Comparison of ENCODE assay signal across 27 cellular contexts in the genomic region with DNA sequence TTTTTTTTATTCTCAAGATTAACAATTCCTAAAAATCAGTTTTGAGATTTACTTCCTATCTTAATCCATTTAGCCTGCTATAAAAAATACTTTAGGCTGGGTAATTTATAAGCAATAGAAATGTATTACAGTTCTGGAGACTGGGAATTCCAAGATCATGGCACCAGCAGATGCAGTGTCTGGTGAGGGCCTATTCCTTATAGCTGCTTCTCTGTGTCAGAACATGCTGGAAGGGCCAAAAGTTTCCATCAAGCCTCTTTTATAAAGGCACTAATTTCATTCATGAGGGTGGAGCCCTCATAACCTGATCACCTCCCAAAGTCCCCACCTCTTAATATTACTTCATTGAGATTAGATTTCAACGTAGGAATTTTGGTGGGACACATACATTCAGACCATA. TPM values are rescaled to one million over a fixed set of nuclear protein-coding genes. Genes with fewer than 3 reads are reported as not detected.
DNase-seq lines count a peak whose midpoint lies in the region; ATAC-seq, FAIRE-seq and TF ChIP-seq lines count a peak whose summit lies in the region.
"Had no signal": no experiment of that assay in that cellular context is flagged by ENCODE, and none has a peak within 500 bp of the region (broad histone marks: within the 10 kb centered on the region; RNA-seq: fewer than 3 reads in every experiment).

No MANE protein-coding gene starts in this region.

- H3K27me3 ChIP-seq in HepG2 (ENCODE audit: control insufficient read depth in 1 of 2, insufficient read depth in 2 of 2, low read length in 2 of 2): no peaks in the 10 kb centered on the region; a peak in 1 of 5 replicates
- no peaks in the 10 kb centered on the region for H3K27me3 ChIP-seq in right lobe of liver
- H3K27me3 ChIP-seq in K562 (ENCODE audit: control insufficient read depth in 2 of 2, insufficient read depth in 2 of 2, low read length in 2 of 2): no peaks in the 10 kb centered on the region
- no peaks in the 10 kb centered on the region for H3K27me3 ChIP-seq in iPS-20b (ENCODE audit: insufficient read depth, low read length)
- H3K27me3 ChIP-seq: BLaER1 treated with 17β-estradiol and CSF1 and Interleukin-3, amounts not matched to agents 10 nM and 100 nM had no signal

- POLR2A ChIA-PET in HepG2 (lab: Yijun Ruan, JAX) (no interaction called here), K562 (lab: Yijun Ruan, JAX) (interaction anchor here (0.8 kb wide), 1 partner anchor 70 kb away, joined by 4 read pairs; a partner anchor contains a TSS)

- no peak overlapping the region for H3K4me3 ChIP-seq in HepG2 (replicated peaks in 1 of 3; ENCODE audit: insufficient read depth in 1 of 3, low read depth in 2 of 3, low read length in 3 of 3)
- no peak overlapping the region for H3K4me3 ChIP-seq in right lobe of liver
- H3K4me3 ChIP-seq in K562: no peak overlapping the region
- H3K4me3 ChIP-seq in iPS-20b (ENCODE audit: low read length): peak overlapping the region; percentile 6; the same call in 1 of the 2 replicates
- H3K4me3 ChIP-seq: A549; BLaER1 treated with 17β-estradiol and CSF1 and Interleukin-3, amounts not matched to agents 10 nM and 100 nM had no signal

- no peaks in the 10 kb centered on the region for H4K20me1 ChIP-seq in HepG2 (ENCODE audit: insufficient read depth, low read length)
- no peaks in the 10 kb centered on the region for H4K20me1 ChIP-seq in K562 (replicated peaks; ENCODE audit: control insufficient read depth, insufficient read depth, low read length)

- H3K9ac ChIP-seq in HepG2 (ENCODE audit: insufficient read depth, low read depth, low read length) (no peak overlapping the region), K562 (ENCODE audit: insufficient read depth in 1 of 2, low read depth in 2 of 2, low read length in 2 of 2) (no peak overlapping the region), iPS-20b (ENCODE audit: low read depth, low read length) (no peak overlapping the region)
- H3K9ac ChIP-seq: BLaER1 treated with 17β-estradiol and CSF1 and Interleukin-3, amounts not matched to agents 10 nM and 100 nM had no signal

- ATAC-seq in HepG2: no peak
- no peak for ATAC-seq in right lobe of liver
- no peak for ATAC-seq in K562
- no peak for ATAC-seq in stimulated activated memory B cell treated with anti-CD40 and anti-IgM and Interleukin-4, amounts not matched to agents 10 μg/mL and 1 μg/mL and 100 μg/mL, for 72 hours
- no peak for ATAC-seq in stimulated activated naive B cell treated with anti-CD40 and anti-IgM and Interleukin-4, amounts not matched to agents 10 μg/mL and 1 μg/mL and 100 μg/mL, for 72 hours (replicated peaks)
- ATAC-seq: A549; CD8-positive, alpha-beta T cell had no signal

- no peak for DNase-seq in HepG2 (ENCODE audit: low spot score)
- DNase-seq in right lobe of liver: no peak
- no peak for DNase-seq in K562 (ENCODE audit: extremely low read depth in 1 of 4, low spot score in 3 of 4)
- DNase-seq in GM12891 (ENCODE audit: insufficient read length, low spot score): no peak
- no peak for DNase-seq in stimulated activated naive B cell treated with anti-CD40 and anti-IgM and Interleukin-4, amounts not matched to agents 10 μg/mL and 1 μg/mL and 100 μg/mL, for 72 hours
- no peak for DNase-seq in activated T-cell treated with anti-CD3 and anti-CD28 coated beads, Interleukin-2, amount 50 U/mL, for 48 hours
- DNase-seq: AML-193; Caco-2; Calu3; CD4-positive, alpha-beta T cell; CD8-positive, alpha-beta T cell; DMS 273 treated with DMSO at 0.1 percent for 48 hours; DMS153; DMS53; DMS79; DND-41; EL; GDM1 had no signal

- intact Hi-C loops in HepG2 (cut with micrococcal nuclease; ENCODE audit: unreplicated experiment) (no loop called here), right lobe of liver (cut with DNase I) (no loop called here), K562 (cut with micrococcal nuclease) (no loop called here)

- H3K79me2 ChIP-seq in HepG2 (ENCODE audit: insufficient read depth, low read length) (peaks cover 9% of the 10 kb centered on the region), K562 (ENCODE audit: control insufficient read depth, insufficient read depth, low read length) (peaks cover 48% of the 10 kb centered on the region)

- no peak for TF ChIP-seq RAD21 in HepG2 (CRISPR knock-in tag; IDR thresholded peaks at IDR 0.05)
- TF ChIP-seq RAD21 in K562 (CRISPR knock-in tag; conservative IDR thresholded peaks at IDR 0.05 in 1 of 2, IDR thresholded peaks at IDR 0.05 in 1 of 2): no peak

- no peak for FAIRE-seq in HepG2 (lab: Jason Lieb, UNC)
- FAIRE-seq in K562 (lab: Jason Lieb, UNC): no peak
- FAIRE-seq in GM12891 (lab: Jason Lieb, UNC): no peak
- FAIRE-seq: A549, GM12892, GM18507 had no signal

- H3K36me3 ChIP-seq in HepG2 (replicated peaks in 1 of 2; ENCODE audit: control insufficient read depth in 1 of 2, insufficient read depth in 2 of 2, low read length in 2 of 2) (peaks cover 3 to 5% of the 10 kb centered on the region in 2 experiments; a peak in 3 of 5 replicates), right lobe of liver (no peaks in the 10 kb centered on the region), K562 (ENCODE audit: control insufficient read depth, insufficient read depth, low read length) (peaks cover 31% of the 10 kb centered on the region), iPS-20b (ENCODE audit: insufficient read depth, low read depth, low read length) (peaks cover 42% of the 10 kb centered on the region)

- peak overlapping the region; percentile 31 for H3K27ac Mint-ChIP-seq in stimulated activated memory B cell treated with anti-CD40 and anti-IgM and Interleukin-4, amounts not matched to agents 10 μg/mL and 1 μg/mL and 100 μg/mL, for 72 hours
- H3K27ac Mint-ChIP-seq in stimulated activated naive B cell treated with anti-CD40 and anti-IgM and Interleukin-4, amounts not matched to agents 10 μg/mL and 1 μg/mL and 100 μg/mL, for 72 hours: no peak overlapping the region
- H3K27ac Mint-ChIP-seq: B cell; CD4-positive, alpha-beta T cell; CD8-positive, alpha-beta T cell had no signal

- TF ChIP-seq POLR2A in HepG2 (IDR thresholded peaks at IDR 0.05; ENCODE audit: insufficient read depth in 1 of 2, low read depth in 2 of 2, low read length in 2 of 2) (no peak), right lobe of liver (IDR thresholded peaks at IDR 0.05) (no peak), K562 (conservative IDR thresholded peaks at IDR 0.05) (no peak), GM12891 (IDR thresholded peaks at IDR 0.05; ENCODE audit: low read depth, low read length) (no peak)

- H3K9me3 ChIP-seq in HepG2 (ENCODE audit: low read length) (no peaks in the 10 kb centered on the region), right lobe of liver (no peaks in the 10 kb centered on the region), K562 (replicated peaks; ENCODE audit: control insufficient read depth, insufficient read depth, low read depth, low read length) (no peaks in the 10 kb centered on the region), iPS-20b (ENCODE audit: insufficient read depth, low read depth, low read length) (no peaks in the 10 kb centered on the region)
- H3K9me3 ChIP-seq: A549, Caco-2 had no signal

- no peak overlapping the region for H3K27ac ChIP-seq in HepG2 (ENCODE audit: extremely low read length, insufficient read depth, low read length)
- H3K27ac ChIP-seq in right lobe of liver: no peak overlapping the region
- no peak overlapping the region for H3K27ac ChIP-seq in K562 (ENCODE audit: extremely low read depth, low read depth, low read length)
- H3K27ac ChIP-seq in iPS-20b (ENCODE audit: low read length): no peak overlapping the region
- H3K27ac ChIP-seq: 22Rv1; A549; BLaER1 treated with 17β-estradiol and CSF1 and Interleukin-3, amounts not matched to agents 10 nM and 100 nM; C4-2B had no signal

- H3K4me2 ChIP-seq in HepG2 (ENCODE audit: low read depth, low read length): no peak overlapping the region
- no peak overlapping the region for H3K4me2 ChIP-seq in K562 (ENCODE audit: insufficient read depth, low read length)
- H3K4me2 ChIP-seq: A549; BLaER1 treated with 17β-estradiol and CSF1 and Interleukin-3, amounts not matched to agents 10 nM and 100 nM had no signal

- H3K9me1 ChIP-seq in K562 (ENCODE audit: control insufficient read depth, insufficient read depth, low read length): no peaks in the 10 kb centered on the region

- BruUV-seq in HepG2 (replicated peaks; lab: Mats Ljungman, UMichigan): no TSS peak
- BruUV-seq in K562 (replicated peaks; lab: Mats Ljungman, UMichigan): no TSS peak

- TF ChIP-seq CTCF in HepG2 (CRISPR knock-in tag; IDR thresholded peaks at IDR 0.05) (no peak), right lobe of liver (IDR thresholded peaks at IDR 0.05) (no peak), K562 (IDR thresholded peaks at IDR 0.05 in 2 of 3, conservative IDR thresholded peaks at IDR 0.05 in 1 of 3; ENCODE audit: insufficient read depth in 2 of 3, low read depth in 1 of 3, low read length in 3 of 3) (no peak)

- H3K4me3 Mint-ChIP-seq in stimulated activated memory B cell treated with anti-CD40 and anti-IgM and Interleukin-4, amounts not matched to agents 10 μg/mL and 1 μg/mL and 100 μg/mL, for 72 hours: no peak overlapping the region
- H3K4me3 Mint-ChIP-seq in stimulated activated naive B cell treated with anti-CD40 and anti-IgM and Interleukin-4, amounts not matched to agents 10 μg/mL and 1 μg/mL and 100 μg/mL, for 72 hours: no peak overlapping the region
- H3K4me3 Mint-ChIP-seq: B cell; CD4-positive, alpha-beta T cell; CD8-positive, alpha-beta T cell had no signal

- H3K4me1 Mint-ChIP-seq in stimulated activated memory B cell treated with anti-CD40 and anti-IgM and Interleukin-4, amounts not matched to agents 10 μg/mL and 1 μg/mL and 100 μg/mL, for 72 hours: peaks cover 22% of the 10 kb centered on the region
- H3K4me1 Mint-ChIP-seq in stimulated activated naive B cell treated with anti-CD40 and anti-IgM and Interleukin-4, amounts not matched to agents 10 μg/mL and 1 μg/mL and 100 μg/mL, for 72 hours: peaks cover 15 to 22% of the 10 kb centered on the region in 2 donors

- CTCF ChIA-PET in HepG2 (lab: Yijun Ruan, JAX; ENCODE audit: low intra/inter-chr PET ratio, low total read pairs) (no interaction called here), K562 (lab: Yijun Ruan, JAX; ENCODE audit: low intra/inter-chr PET ratio) (no interaction called here)

- H3K27me3 Mint-ChIP-seq in stimulated activated memory B cell treated with anti-CD40 and anti-IgM and Interleukin-4, amounts not matched to agents 10 μg/mL and 1 μg/mL and 100 μg/mL, for 72 hours: no peaks in the 10 kb centered on the region
- no peaks in the 10 kb centered on the region for H3K27me3 Mint-ChIP-seq in stimulated activated naive B cell treated with anti-CD40 and anti-IgM and Interleukin-4, amounts not matched to agents 10 μg/mL and 1 μg/mL and 100 μg/mL, for 72 hours
- H3K27me3 Mint-ChIP-seq: B cell; CD4-positive, alpha-beta T cell had no signal

- in situ Hi-C loops in HepG2 (cut with HindIII; ENCODE audit: extremely low pct_ligation_motif_present, low pct_unique_long_range_greater_than_20kb) (no loop called here), K562 (cut with MboI) (no loop called here)

- H3K4me1 ChIP-seq in HepG2 (ENCODE audit: insufficient read depth, low read length) (no peaks in the 10 kb centered on the region), right lobe of liver (no peaks in the 10 kb centered on the region), K562 (replicated peaks in 1 of 2; ENCODE audit: control insufficient read depth in 2 of 2, insufficient read depth in 2 of 2, low read length in 2 of 2) (no peaks in the 10 kb centered on the region), iPS-20b (ENCODE audit: insufficient read depth, low read length) (peaks cover 11% of the 10 kb centered on the region; the same call in 1 of the 2 replicates)
- H3K4me1 ChIP-seq: A549; BLaER1 treated with 17β-estradiol and CSF1 and Interleukin-3, amounts not matched to agents 10 nM and 100 nM; Caco-2 had no signal

- H3K9me3 Mint-ChIP-seq in stimulated activated memory B cell treated with anti-CD40 and anti-IgM and Interleukin-4, amounts not matched to agents 10 μg/mL and 1 μg/mL and 100 μg/mL, for 72 hours: no peaks in the 10 kb centered on the region
- H3K9me3 Mint-ChIP-seq in stimulated activated naive B cell treated with anti-CD40 and anti-IgM and Interleukin-4, amounts not matched to agents 10 μg/mL and 1 μg/mL and 100 μg/mL, for 72 hours: peaks cover 0 to 2% of the 10 kb centered on the region in 2 donors
- H3K9me3 Mint-ChIP-seq: CD4-positive, alpha-beta T cell; CD8-positive, alpha-beta T cell had no signal

- 92% methylated on average over 1 of the region's 1 CpG for WGBS in HepG2 (ENCODE audit: low lambda C conversion rate)
- 93% methylated on average over 1 of the region's 1 CpG for WGBS in right lobe of liver (ENCODE audit: insufficient coverage, low coverage, low lambda C conversion rate, missing lambda C conversion rate)
- 89% methylated on average over 1 of the region's 1 CpG for WGBS in K562 (ENCODE audit: insufficient coverage, low coverage, missing lambda C conversion rate)

- H2AFZ ChIP-seq in HepG2 (ENCODE audit: low read length): no peak overlapping the region
- H2AFZ ChIP-seq in K562 (ENCODE audit: low read depth, low read length): no peak overlapping the region

- peaks cover 43% of the 10 kb centered on the region for H3K36me3 Mint-ChIP-seq in stimulated activated memory B cell treated with anti-CD40 and anti-IgM and Interleukin-4, amounts not matched to agents 10 μg/mL and 1 μg/mL and 100 μg/mL, for 72 hours
- H3K36me3 Mint-ChIP-seq in stimulated activated naive B cell treated with anti-CD40 and anti-IgM and Interleukin-4, amounts not matched to agents 10 μg/mL and 1 μg/mL and 100 μg/mL, for 72 hours: peaks cover 10 to 41% of the 10 kb centered on the region in 2 donors

- TF ChIP-seq EP300 in HepG2 (IDR thresholded peaks at IDR 0.05; ENCODE audit: low read depth in 2 of 2, low read length in 2 of 2) (no peak), HepG2 (CRISPR knock-in tag; IDR thresholded peaks at IDR 0.05; ENCODE audit: borderline replicate concordance) (no peak), K562 (IDR thresholded peaks at IDR 0.05; ENCODE audit: low read length) (no peak)

RNA-seq across cellular contexts. Expression of a gene that starts 41.7 kb away (rescaled TPM):
- 21.7 and 32.9 TPM in 2 replicates for total RNA-seq in HepG2 (2016; rRNA removed; fragmentation: Illumina TruSeq; extraction: Trizol)
- 10.7 and 10.9 TPM in 2 replicates for total RNA-seq in HepG2 (2016; cell fraction: cytosol; rRNA removed; fragmentation: Illumina TruSeq; extraction: Trizol; ENCODE audit: low read depth)
- 19.6 and 31.3 TPM in 2 replicates for total RNA-seq in HepG2 (2016; cell fraction: insoluble cytoplasmic fraction; rRNA removed; fragmentation: Illumina TruSeq; extraction: Trizol)
- total RNA-seq in HepG2 (2016; cell fraction: membrane; rRNA removed; fragmentation: Illumina TruSeq; extraction: Trizol): 21.2 and 21.3 TPM in 2 replicates
- 8.1 and 13.6 TPM in 2 replicates for total RNA-seq in HepG2 (2016; cell fraction: nucleus; rRNA removed; fragmentation: Illumina TruSeq; extraction: Trizol)
- polyA plus RNA-seq in HepG2 (2011; rRNA removed): 15.2 and 19.3 TPM in 2 replicates
- polyA plus RNA-seq in HepG2 (2011; cell fraction: cytosol; rRNA removed): 10.8 and 16.6 TPM in 2 replicates
- 4.9 and 6.3 TPM in 2 replicates for polyA plus RNA-seq in HepG2 (2011; cell fraction: nucleus; rRNA removed)
- polyA plus RNA-seq in HepG2 (2012): 19.1 and 22.1 TPM in 2 replicates
- polyA plus RNA-seq in HepG2 (2016; cell fraction: cytosol; fragmentation: Illumina TruSeq; extraction: Trizol; ENCODE audit: low read depth): 6.6 and 7.9 TPM in 2 replicates
- polyA plus RNA-seq in HepG2 (2016; cell fraction: insoluble cytoplasmic fraction; fragmentation: Illumina TruSeq; extraction: Trizol; ENCODE audit: low read depth): 33.3 and 36.1 TPM in 2 replicates
- 13.5 and 14.9 TPM in 2 replicates for polyA plus RNA-seq in HepG2 (2016; cell fraction: membrane; fragmentation: Illumina TruSeq; extraction: Trizol; ENCODE audit: low read depth)
- 10.8 and 11.8 TPM in 2 replicates for polyA plus RNA-seq in HepG2 (2016; cell fraction: nucleus; fragmentation: Illumina TruSeq; extraction: Trizol; ENCODE audit: insufficient read depth, low read depth)
- 8.7 and 11.5 TPM in 2 replicates for polyA minus RNA-seq in HepG2 (2011; rRNA and poly(A)+ RNA removed; ENCODE audit: low replicate concordance)
- 23.3 and 28.6 TPM in 2 replicates for polyA minus RNA-seq in HepG2 (2011; cell fraction: cytosol; rRNA and poly(A)+ RNA removed)
- polyA minus RNA-seq in HepG2 (2011; cell fraction: nucleus; rRNA and poly(A)+ RNA removed): 24.6 and 29.8 TPM in 2 replicates
- total RNA-seq in right lobe of liver: 1 to 10 TPM; 4.2 to 9.1 (median 5.3) TPM
- 13.5 and 31.5 TPM in 2 replicates for total RNA-seq in K562 (2011; cell fraction: chromatin; rRNA removed; ENCODE audit: low replicate concordance)
- total RNA-seq in K562 (2011; cell fraction: nucleolus; rRNA removed): 8.2 and 8.8 TPM in 2 replicates
- total RNA-seq in K562 (2011; cell fraction: nucleoplasm; rRNA removed): 15.3 and 23.7 TPM in 2 replicates
- total RNA-seq in K562 (2014; rRNA removed): 16.1 and 16.2 TPM in 2 replicates
- 33.1 and 39.8 TPM in 2 replicates for total RNA-seq in K562 (2014; rRNA removed; fragmentation: Illumina TruSeq; extraction: Trizol)
- 29.7 and 32.9 TPM in 2 replicates for total RNA-seq in K562 (2015; rRNA removed; fragmentation: Illumina TruSeq; extraction: Trizol)
- 36.4 and 40.0 TPM in 2 replicates for total RNA-seq in K562 (2021)
- polyA plus RNA-seq in K562 (2011; rRNA removed): 56.6 and 66.5 TPM in 2 replicates
- 11.4 and 29.4 TPM in 2 replicates for polyA plus RNA-seq in K562 (2011; cell fraction: cytosol; rRNA removed)
- polyA plus RNA-seq in K562 (2011; cell fraction: nucleus; rRNA removed): 10.9 and 20.0 TPM in 2 replicates
- 28.6 and 34.4 TPM in 2 replicates for polyA plus RNA-seq in K562 (2012)
- polyA plus RNA-seq in K562 (2014; fragmentation: Illumina TruSeq; extraction: Trizol): 49.7 and 53.3 TPM in 2 replicates
- polyA plus RNA-seq in K562 (2014; fragmentation: Nextera tagmentation; extraction: Ambion mirVana): 1 to 10 TPM; 7.1 to 7.9 TPM
- polyA plus RNA-seq in K562 (2014; rRNA removed): 23.9 TPM in 2 replicates
- polyA minus RNA-seq in K562 (2011; rRNA and poly(A)+ RNA removed): 174 and 201 TPM in 2 replicates
- 32.2 and 48.1 TPM in 2 replicates for polyA minus RNA-seq in K562 (2011; cell fraction: cytosol; rRNA and poly(A)+ RNA removed)
- polyA minus RNA-seq in K562 (2011; cell fraction: nucleus; rRNA and poly(A)+ RNA removed): 8.3 and 18.8 TPM in 2 replicates
- polyA plus RNA-seq in GM12891 (2012; ENCODE audit: low read depth, missing spikeins): 10.5 TPM
